13 cellular contexts compared by ENCODE assay signal in the genomic region with DNA sequence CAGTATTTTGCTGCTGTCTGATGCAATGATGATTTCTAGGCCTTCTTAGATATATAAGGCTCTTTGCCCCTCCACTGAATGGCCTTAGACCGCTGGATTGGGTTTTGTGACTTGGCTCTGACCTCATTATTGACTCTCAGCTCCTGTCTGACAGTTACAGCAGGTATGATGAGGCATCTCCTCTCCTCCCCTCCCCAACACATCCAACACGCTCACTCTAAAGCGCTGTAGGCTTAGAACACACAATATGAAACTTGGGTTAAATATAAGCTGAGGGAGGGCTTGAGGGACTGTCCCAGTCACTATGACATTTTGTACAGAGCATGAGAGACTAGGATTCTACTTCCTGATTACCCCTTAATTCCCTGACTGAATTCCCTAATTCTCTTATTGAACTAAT.
DNase-seq lines count a peak whose midpoint lies in the region; ATAC-seq and FAIRE-seq lines count a peak whose summit lies in the region.
"Had no signal": no experiment of that assay in that cellular context is flagged by ENCODE, and none has a peak within 500 bp of the region (broad histone marks: within the 10 kb centered on the region; RNA-seq: fewer than 3 reads in every experiment).

No MANE protein-coding gene starts in this region.

- FAIRE-seq in urothelium cell line (lab: Jason Lieb, UNC) = no peak

- DNase-seq in CD1c-positive myeloid dendritic cell (ENCODE audit: extremely low spot score) (no peak), activated gamma-delta T cell (lab: John Stamatoyannopoulos, UW) (no peak), urothelium cell line (ENCODE audit: low spot score) (no peak)
- DNase-seq: NCI-H1048; sigmoid colon; stimulated activated CD4-positive, alpha-beta T cell treated with anti-CD3 and anti-CD28 coated beads, Interleukin-4, amount 100 ng/mL, for 4 hours; uterus had no signal

- ATAC-seq in GM18907 (IDR thresholded peaks at IDR 0.05; ENCODE audit: unreplicated experiment) (peak; percentile 98), GM21515 (IDR thresholded peaks at IDR 0.05; ENCODE audit: unreplicated experiment) (peak; percentile 78), HG02938 (IDR thresholded peaks at IDR 0.05; ENCODE audit: unreplicated experiment) (peak; percentile 93), HG03575 (IDR thresholded peaks at IDR 0.05; ENCODE audit: extremely low read depth, insufficient number of reproducible peaks, low FRiP score, unreplicated experiment) (peak; percentile 48), HG02973 (IDR thresholded peaks at IDR 0.05; ENCODE audit: unreplicated experiment) (no peak)
- ATAC-seq: stimulated activated memory B cell treated with anti-CD40 and anti-IgM and Interleukin-4, amounts not matched to agents 10 μg/mL and 1 μg/mL and 100 μg/mL, for 72 hours had no signal
